ENCODE assay signal across 11 cellular contexts in genomic region chr11:46239801-46240061, GRCh38. TPM values are rescaled to one million over a fixed set of nuclear protein-coding genes. Genes with fewer than 3 reads are reported as not detected.
DNase-seq lines count a peak whose midpoint lies in the region; ATAC-seq and TF ChIP-seq lines count a peak whose summit lies in the region.
"Had no signal": no experiment of that assay in that cellular context is flagged by ENCODE, and none has a peak within 500 bp of the region (broad histone marks: within the 10 kb centered on the region; RNA-seq: fewer than 3 reads in every experiment).

No MANE protein-coding gene starts in this region.

- H3K9me3 Mint-ChIP-seq in T-helper 1 cell treated with Interleukin-12 subunit alpha and Interleukin-12 subunit beta and Interleukin-4 antibody, amounts not matched to agents 30 μg/mL and 1 μg/mL, for 36 hours, result no peaks in the 10 kb centered on the region

- no peak for ATAC-seq in HG02623 (IDR thresholded peaks at IDR 0.05; ENCODE audit: unreplicated experiment)

- peaks cover 9% of the 10 kb centered on the region for H3K27me3 Mint-ChIP-seq in T-helper 1 cell treated with Interleukin-12 subunit alpha and Interleukin-12 subunit beta and Interleukin-4 antibody, amounts not matched to agents 30 μg/mL and 1 μg/mL, for 36 hours (ENCODE audit: low read depth)

- H3K4me1 Mint-ChIP-seq in T-helper 1 cell treated with Interleukin-12 subunit alpha and Interleukin-12 subunit beta and Interleukin-4 antibody, amounts not matched to agents 30 μg/mL and 1 μg/mL, for 36 hours (ENCODE audit: low read depth), result peaks cover 45% of the 10 kb centered on the region

- TF ChIP-seq CTCF in coronary artery (IDR thresholded peaks at IDR 0.05), result no peak

- H3K36me3 Mint-ChIP-seq in T-helper 1 cell treated with Interleukin-12 subunit alpha and Interleukin-12 subunit beta and Interleukin-4 antibody, amounts not matched to agents 30 μg/mL and 1 μg/mL, for 36 hours (ENCODE audit: low read depth), result no peaks in the 10 kb centered on the region
- H3K36me3 Mint-ChIP-seq: activated naive CD8-positive, alpha-beta T cell had no signal

- no peak overlapping the region for H3K4me3 ChIP-seq in coronary artery
- H3K4me3 ChIP-seq: GM12878 had no signal

- no peak overlapping the region for H3K27ac Mint-ChIP-seq in T-helper 1 cell treated with Interleukin-12 subunit alpha and Interleukin-12 subunit beta and Interleukin-4 antibody, amounts not matched to agents 30 μg/mL and 1 μg/mL, for 36 hours
- H3K27ac Mint-ChIP-seq: activated naive CD8-positive, alpha-beta T cell; nephron progenitor cell had no signal

- DNase-seq in T-helper 1 cell (no peak), NCI-H226 (peak; percentile 64), epithelial cell of prostate (ENCODE audit: low read depth, low spot score) (peak; percentile 54), renal cortical epithelial cell (ENCODE audit: low read depth) (peak; percentile 36), coronary artery (ENCODE audit: low spot score) (no peak), midbrain (lab: John Stamatoyannopoulos, UW) (no peak)

- peak overlapping the region; percentile 78 for H3K27ac ChIP-seq in epithelial cell of prostate
- no peak overlapping the region for H3K27ac ChIP-seq in coronary artery

- peak overlapping the region; percentile 65 for H3K4me3 Mint-ChIP-seq in T-helper 1 cell treated with Interleukin-12 subunit alpha and Interleukin-12 subunit beta and Interleukin-4 antibody, amounts not matched to agents 30 μg/mL and 1 μg/mL, for 36 hours

RNA-seq across cellular contexts. Expression of gene CREB3L1, which starts 37.7 kb away (rescaled TPM):
- 2.1 and 6.7 TPM in 2 replicates for total RNA-seq in renal cortical epithelial cell

Comparison
In these comparisons a context has a peak if more than half of its experiments do, and no peak if none do; other contexts are left out.
1. DNase-seq: peak in NCI-H226 (single experiment), epithelial cell of prostate (single experiment) and renal cortical epithelial cell (single experiment); none in T-helper 1 cell (0 of 5), coronary artery (single experiment) and midbrain (single experiment).